In the genomic region with DNA sequence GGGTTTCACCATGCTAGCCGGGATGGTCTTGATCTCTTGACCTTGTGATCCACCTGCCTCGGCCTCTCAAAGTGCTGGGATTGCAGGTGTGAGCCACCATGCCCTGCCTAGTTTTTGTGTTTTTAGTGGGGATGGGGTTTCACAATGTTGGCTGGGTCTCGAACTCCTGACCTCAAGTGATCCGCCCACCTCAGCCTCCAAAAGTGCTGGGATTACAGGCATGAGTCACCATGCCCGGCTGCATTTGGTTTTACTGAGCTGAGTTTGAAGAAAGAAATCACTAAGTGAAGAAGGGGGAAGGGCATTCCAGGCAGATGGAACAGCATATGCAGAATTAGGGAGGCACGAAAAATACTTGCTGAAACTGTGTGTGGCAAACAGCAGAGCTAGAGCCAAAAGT, we compare ENCODE assay signal across 8 cellular contexts. TPM values are rescaled to one million over a fixed set of nuclear protein-coding genes. Genes with fewer than 3 reads are reported as not detected.
DNase-seq lines count a peak whose midpoint lies in the region; ATAC-seq and TF ChIP-seq lines count a peak whose summit lies in the region.
"Not testable (repeated sequence)": the region's sequence is repeated elsewhere in the genome, so short reads cannot be mapped to it uniquely, and the experiment has no call there.

No MANE protein-coding gene starts in this region.

- not testable (repeated sequence) for TF ChIP-seq CTCF in AG10803 (conservative IDR thresholded peaks at IDR 0.05; ENCODE audit: low read length); HCT116 (IDR thresholded peaks at IDR 0.05 in 2 of 3, conservative IDR thresholded peaks at IDR 0.05 in 1 of 3; ENCODE audit: borderline replicate concordance in 1 of 3, insufficient read depth in 1 of 3, low read depth in 2 of 3, low read length in 2 of 3); RWPE1 (conservative IDR thresholded peaks at IDR 0.05; ENCODE audit: low read depth); epithelial cell of esophagus (IDR thresholded peaks at IDR 0.05; ENCODE audit: insufficient read depth, low read depth, low read length, missing control alignments)

- intact Hi-C loops in HCT116 (cut with micrococcal nuclease), result not testable (repeated sequence)

- RAD21 ChIA-PET in HCT116 (lab: Charles Lee; ENCODE audit: low non-redundant PET in 1 of 2, low total read pairs in 2 of 2, uncharacterized antibody in 2 of 2, unreplicated experiment in 2 of 2), result not testable (repeated sequence)

- H3K36me3 ChIP-seq in HCT116 (ENCODE audit: control insufficient read depth in 1 of 2, insufficient read depth in 2 of 2, low read length in 2 of 2), result not testable (repeated sequence)

- DNase-seq in AG10803 (ENCODE audit: low read depth), result peak; percentile 45
- DNase-seq in HCT116 (ENCODE audit: low read depth, low spot score); RWPE1 (ENCODE audit: low spot score); substantia nigra (lab: John Stamatoyannopoulos, UW): not testable (repeated sequence)
- DNase-seq in M059J (ENCODE audit: low read depth), result peak; percentile 69
- peak; percentile 60 for DNase-seq in amniotic epithelial cell (ENCODE audit: low read depth)
- peak; percentile 17 for DNase-seq in epithelial cell of esophagus (ENCODE audit: low read depth)
- peak; percentile 63 for DNase-seq in iris pigment epithelial cell (ENCODE audit: low read depth)

- H3K27ac ChIP-seq in HCT116 (ENCODE audit: low read depth, low read length), result not testable (repeated sequence)
- peak overlapping the region; percentile 27; the same call in 1 of the 2 replicates for H3K27ac ChIP-seq in RWPE1
- H3K27ac ChIP-seq in substantia nigra (ENCODE audit: low read depth, low read length, poor library complexity, severe bottlenecking), result peak overlapping the region; percentile 0

- H3K4me1 ChIP-seq in HCT116 (ENCODE audit: control insufficient read depth in 1 of 2, insufficient read depth in 2 of 2, low read length in 2 of 2), result peaks cover 9 to 32% of the 10 kb centered on the region in 2 experiments

- TF ChIP-seq RAD21 in HCT116 (IDR thresholded peaks at IDR 0.05; ENCODE audit: low read depth), result not testable (repeated sequence)

- not testable (repeated sequence) for H3K9ac ChIP-seq in HCT116 (ENCODE audit: low read length)

- BruUV-seq in HCT116 (replicated peaks; lab: Mats Ljungman, UMichigan), result not testable (repeated sequence)

- H3K27me3 ChIP-seq in HCT116 (ENCODE audit: insufficient read depth, low read length), result not testable (repeated sequence)

- not testable (repeated sequence) for H3K4me3 ChIP-seq in AG10803 (ENCODE audit: low read length); epithelial cell of esophagus (ENCODE audit: low read length)
- H3K4me3 ChIP-seq in HCT116 (replicated peaks in 1 of 2; ENCODE audit: low read depth in 1 of 2, low read length in 2 of 2), result peak overlapping the region in 1 of 2 experiments; percentile 30; a peak in 2 of 4 replicates

- not testable (repeated sequence) for TF ChIP-seq POLR2A in HCT116 (IDR thresholded peaks at IDR 0.05; ENCODE audit: borderline replicate concordance, extremely low read depth, insufficient read depth, insufficient read length)

- POLR2A ChIA-PET in HCT116 (lab: Charles Lee); RWPE1 (lab: Yijun Ruan, JAX; ENCODE audit: low non-redundant PET): not testable (repeated sequence)

- peak; percentile 57 for ATAC-seq in HCT116

- CTCF ChIA-PET in HCT116 (lab: Charles Lee), result interaction anchor here (2.5 kb wide), 1 partner anchor 8 kb away, joined by 8 read pairs; the partner anchor contains the start of gene CPNE2
- CTCF ChIA-PET in RWPE1 (lab: Yijun Ruan, JAX), result interaction anchor here (0.6 to 0.7 kb wide), 2 partner anchors 16 to 311 kb away, joined by 4 to 6 read pairs; no protein-coding TSS in a partner anchor

- not testable (repeated sequence) for H3K79me2 ChIP-seq in HCT116 (ENCODE audit: insufficient read depth, low read length)

- not testable (repeated sequence) for H3K9me3 ChIP-seq in HCT116 (ENCODE audit: control insufficient read depth in 1 of 2, insufficient read depth in 1 of 2, low read depth in 1 of 2, low read length in 2 of 2)

- not testable (repeated sequence) for H3K9me2 ChIP-seq in HCT116 (ENCODE audit: insufficient read depth)

- not testable (repeated sequence) for H2AFZ ChIP-seq in HCT116 (ENCODE audit: low read depth, low read length, poor library complexity, severe bottlenecking)

- not testable (repeated sequence) for H4K20me1 ChIP-seq in HCT116 (ENCODE audit: insufficient read depth)

- peak overlapping the region; percentile 69 for H3K4me2 ChIP-seq in HCT116 (ENCODE audit: low read length)

TF ChIP-seq in HCT116, 20 proteins besides CTCF, POLR2A, EP300 and RAD21:
- peak; percentile 51; the same call in 1 of the 2 replicates for TF ChIP-seq FOSL1 (IDR thresholded peaks at IDR 0.05; ENCODE audit: low read depth)
- peak; percentile 78 for TF ChIP-seq EGR1 (IDR thresholded peaks at IDR 0.05; ENCODE audit: low read depth)

RNA-seq across cellular contexts. Expression of gene CPNE2, which starts 7.6 kb away (rescaled TPM):
- total RNA-seq in HCT116 (2021; ENCODE audit: unreplicated experiment), result 31.2 TPM
- 58.1 and 61.0 TPM in 2 replicates for polyA plus RNA-seq in HCT116 (2012)
- total RNA-seq in M059J (2014; rRNA removed; shearing (Covaris generic)), result 27.5 and 34.3 TPM in 2 replicates
